ENCODE assay signal across 29 cellular contexts in genomic region chrX:314781-315595, GRCh38. TPM values are rescaled to one million over a fixed set of nuclear protein-coding genes. Genes with fewer than 3 reads are reported as not detected.
DNase-seq lines count a peak whose midpoint lies in the region; ATAC-seq, FAIRE-seq and TF ChIP-seq lines count a peak whose summit lies in the region.
"Had no signal": no experiment of that assay in that cellular context is flagged by ENCODE, and none has a peak within 500 bp of the region (broad histone marks: within the 10 kb centered on the region; RNA-seq: fewer than 3 reads in every experiment).

No MANE protein-coding gene starts in this region.

- no peaks in the 10 kb centered on the region for H4K20me1 ChIP-seq in IMR-90 (ENCODE audit: insufficient read depth, low read length)

- TF ChIP-seq POLR2A in IMR-90 (IDR thresholded peaks at IDR 0.05; ENCODE audit: low read depth, low read length), result no peak

- intact Hi-C loops in Caco-2 (cut with micrococcal nuclease; ENCODE audit: unreplicated experiment) (loop anchor here (5.0 kb wide), 1 partner anchor 1277 kb away; the partner anchor contains the start of gene AKAP17A), IMR-90 (cut with micrococcal nuclease) (no loop called here), kidney (cut with DNase I) (no loop called here), psoas muscle (cut with DNase I) (loop anchor here in 1 of 2 donors (5.0 kb wide), 1 partner anchor 33 kb away; the partner anchor contains the start of gene PLCXD1)

- TF ChIP-seq CTCF in Caco-2 (IDR thresholded peaks at IDR 0.05; ENCODE audit: insufficient read depth in 1 of 2, low read depth in 1 of 2, low read length in 1 of 2, severe bottlenecking in 1 of 2, unreplicated experiment in 1 of 2) (no peak), IMR-90 (conservative IDR thresholded peaks at IDR 0.05; ENCODE audit: low read depth, low read length) (no peak), kidney (IDR thresholded peaks at IDR 0.05; ENCODE audit: borderline replicate concordance, extremely low read depth, insufficient read depth) (no peak), psoas muscle (IDR thresholded peaks at IDR 0.05) (no peak)

- no peak overlapping the region for H2BK15ac ChIP-seq in IMR-90 (ENCODE audit: low read depth, low read length)

- TF ChIP-seq RAD21 in IMR-90 (IDR thresholded peaks at IDR 0.05; ENCODE audit: low read length), result no peak

- dilution Hi-C loops in IMR-90 (cut with HindIII; ENCODE audit: low sequenced_read_pairs, unreplicated experiment), result no loop called here

- TSS peak; percentile 16 for BruUV-seq in Caco-2 (replicated peaks; lab: Mats Ljungman, UMichigan)
- BruUV-seq in IMR-90 (replicated peaks; lab: Mats Ljungman, UMichigan), result no TSS peak

- H2AK9ac ChIP-seq in IMR-90 (replicated peaks; ENCODE audit: low read depth, low read length, poor library complexity), result no peak overlapping the region

- H3K4me2 ChIP-seq in IMR-90 (ENCODE audit: low read depth, low read length), result no peak overlapping the region
- H3K4me2 ChIP-seq: BLaER1 treated with 17β-estradiol and CSF1 and Interleukin-3, amounts not matched to agents 10 nM and 100 nM had no signal

- no peak overlapping the region for H3K23ac ChIP-seq in IMR-90 (ENCODE audit: low read depth, low read length)

- no peak overlapping the region for H4K8ac ChIP-seq in IMR-90 (ENCODE audit: low read depth in 2 of 2, low read length in 2 of 2)

- no peak overlapping the region for H4K5ac ChIP-seq in IMR-90 (ENCODE audit: low read depth, low read length)

- no peaks in the 10 kb centered on the region; the same call in 1 of the 2 replicates for H3K9me1 ChIP-seq in IMR-90 (ENCODE audit: insufficient read depth, low read length)

- no peaks in the 10 kb centered on the region for H3K9me3 Mint-ChIP-seq in Caco-2 (ENCODE audit: unreplicated experiment)
- H3K9me3 Mint-ChIP-seq: central memory CD8-positive, alpha-beta T cell; T-cell had no signal

- H3K36me3 Mint-ChIP-seq in Caco-2 (ENCODE audit: insufficient read depth, unreplicated experiment), result peaks cover 55% of the 10 kb centered on the region

- H2AK5ac ChIP-seq in IMR-90 (ENCODE audit: low read depth, low read length), result no peak overlapping the region

- no peaks in the 10 kb centered on the region for H3K4me1 ChIP-seq in Caco-2
- H3K4me1 ChIP-seq in IMR-90 (ENCODE audit: control insufficient read depth, insufficient read depth, low read length), result no peaks in the 10 kb centered on the region
- H3K4me1 ChIP-seq in kidney (ENCODE audit: control insufficient read depth in 1 of 2, insufficient read depth in 1 of 2, low read depth in 1 of 2, low read length in 2 of 2), result peaks cover 0 to under 1% of the 10 kb centered on the region in 2 donors
- H3K4me1 ChIP-seq in psoas muscle, result no peaks in the 10 kb centered on the region

- peak overlapping the region; percentile 79 for H2BK5ac ChIP-seq in IMR-90 (ENCODE audit: low read depth, low read length, poor library complexity, severe bottlenecking)

- H3K9ac ChIP-seq in IMR-90 (ENCODE audit: low read depth, low read length) (no peak overlapping the region), kidney (ENCODE audit: low read length in 2 of 2) (no peak overlapping the region)
- H3K9ac ChIP-seq: BLaER1 treated with 17β-estradiol and CSF1 and Interleukin-3, amounts not matched to agents 10 nM and 100 nM had no signal

- POLR2A ChIA-PET in Caco-2 (lab: Charles Lee) (no interaction called here), IMR-90 (lab: Charles Lee; ENCODE audit: unreplicated experiment) (no interaction called here)

- no peak overlapping the region for H3K27ac Mint-ChIP-seq in Caco-2 (ENCODE audit: unreplicated experiment)
- H3K27ac Mint-ChIP-seq: HFFc6; progenitor cell of endocrine pancreas; stimulated activated memory B cell treated with anti-CD40 and anti-IgM and Interleukin-4, amounts not matched to agents 10 μg/mL and 1 μg/mL and 100 μg/mL, for 72 hours; T-cell had no signal

- FAIRE-seq in kidney (lab: Jason Lieb, UNC), result no peak
- FAIRE-seq: endometrium, frontal cortex, G401.6 had no signal

- ATAC-seq in IMR-90 (ENCODE audit: low read depth) (no peak), psoas muscle (no peak), HG02884 (IDR thresholded peaks at IDR 0.05; ENCODE audit: unreplicated experiment) (no peak), HG02623 (IDR thresholded peaks at IDR 0.05; ENCODE audit: unreplicated experiment) (no peak)
- ATAC-seq: stimulated activated memory B cell treated with anti-CD40 and anti-IgM and Interleukin-4, amounts not matched to agents 10 μg/mL and 1 μg/mL and 100 μg/mL, for 72 hours; T-cell had no signal

- H2AFZ ChIP-seq in IMR-90 (replicated peaks; ENCODE audit: low read length, poor library complexity), result no peak overlapping the region

- no peak overlapping the region for H2BK20ac ChIP-seq in IMR-90 (ENCODE audit: low read depth, low read length)

- H3K4me3 ChIP-seq in Caco-2 (ENCODE audit: low read depth, low read length), result no peak overlapping the region
- no peak overlapping the region for H3K4me3 ChIP-seq in IMR-90 (ENCODE audit: insufficient read depth, low read depth, low read length)
- no peak overlapping the region for H3K4me3 ChIP-seq in kidney (ENCODE audit: low read length in 2 of 2)
- H3K4me3 ChIP-seq in psoas muscle, result no peak overlapping the region
- H3K4me3 ChIP-seq: BLaER1 treated with 17β-estradiol and CSF1 and Interleukin-3, amounts not matched to agents 10 nM and 100 nM; esophagus squamous epithelium; upper lobe of left lung had no signal

- H3K4me3 Mint-ChIP-seq in Caco-2 (ENCODE audit: unreplicated experiment), result no peak overlapping the region
- H3K4me3 Mint-ChIP-seq: central memory CD8-positive, alpha-beta T cell; HFFc6; stimulated activated memory B cell treated with anti-CD40 and anti-IgM and Interleukin-4, amounts not matched to agents 10 μg/mL and 1 μg/mL and 100 μg/mL, for 72 hours; T-cell had no signal

- no peaks in the 10 kb centered on the region for H3K9me3 ChIP-seq in Caco-2
- no peaks in the 10 kb centered on the region for H3K9me3 ChIP-seq in IMR-90 (ENCODE audit: control insufficient read depth, insufficient read depth, low read length)
- H3K9me3 ChIP-seq in kidney (ENCODE audit: control insufficient read depth in 1 of 2, low read length in 2 of 2), result no peaks in the 10 kb centered on the region
- no peaks in the 10 kb centered on the region for H3K9me3 ChIP-seq in psoas muscle
- H3K9me3 ChIP-seq: esophagus squamous epithelium, upper lobe of left lung had no signal

- H3K27me3 Mint-ChIP-seq in Caco-2 (ENCODE audit: insufficient read depth, unreplicated experiment), result no peaks in the 10 kb centered on the region
- H3K27me3 Mint-ChIP-seq: central memory CD8-positive, alpha-beta T cell; progenitor cell of endocrine pancreas; stimulated activated memory B cell treated with anti-CD40 and anti-IgM and Interleukin-4, amounts not matched to agents 10 μg/mL and 1 μg/mL and 100 μg/mL, for 72 hours; T-cell had no signal

- H3K27me3 ChIP-seq in Caco-2 (replicated peaks; ENCODE audit: control insufficient read depth, insufficient read depth, low read length) (no peaks in the 10 kb centered on the region), IMR-90 (ENCODE audit: control insufficient read depth, insufficient read depth, low read length) (no peaks in the 10 kb centered on the region), psoas muscle (ENCODE audit: insufficient read depth in 3 of 3, low read length in 2 of 3) (no peaks in the 10 kb centered on the region)
- H3K27me3 ChIP-seq: BLaER1 treated with 17β-estradiol and CSF1 and Interleukin-3, amounts not matched to agents 10 nM and 100 nM; esophagus squamous epithelium; upper lobe of left lung had no signal

- H3K27ac ChIP-seq in IMR-90 (ENCODE audit: insufficient read depth, low read length) (no peak overlapping the region), kidney (ENCODE audit: low read depth in 2 of 2, low read length in 2 of 2) (no peak overlapping the region), psoas muscle (no peak overlapping the region)
- H3K27ac ChIP-seq: BLaER1 treated with 17β-estradiol and CSF1 and Interleukin-3, amounts not matched to agents 10 nM and 100 nM; esophagus squamous epithelium; upper lobe of left lung; WERI-Rb-1 had no signal

- CTCF ChIA-PET in Caco-2 (lab: Charles Lee), result no interaction called here
- CTCF ChIA-PET in IMR-90 (lab: Yijun Ruan, JAX), result no interaction called here

- H2BK120ac ChIP-seq in IMR-90 (ENCODE audit: low read depth, low read length), result no peak overlapping the region

- in situ Hi-C loops in IMR-90 (cut with MboI; ENCODE audit: low sequenced_read_pairs), result no loop called here

- 98% methylated on average over 26 of the region's 51 CpGs; no CpG with 5 or more reads in 1 of the 2 experiments for WGBS in IMR-90 (ENCODE audit: extremely low coverage in 2 of 2, insufficient read length in 1 of 2), 2 experiments
- 90 to 91% (median 90%) methylated on average over 51 of the region's 51 CpGs for WGBS in psoas muscle, 3 donors

- H3K4ac ChIP-seq in IMR-90 (ENCODE audit: low read depth, low read length), result no peak overlapping the region

- no peak overlapping the region for H3K14ac ChIP-seq in IMR-90 (replicated peaks; ENCODE audit: low read depth, low read length)

- no peak overlapping the region for H3K56ac ChIP-seq in IMR-90 (ENCODE audit: extremely low read depth, insufficient read depth, low read length)

- no peak overlapping the region for H4K91ac ChIP-seq in IMR-90 (ENCODE audit: insufficient read depth, low read depth, low read length)

- no peaks in the 10 kb centered on the region for H3K4me1 Mint-ChIP-seq in Caco-2 (ENCODE audit: low read depth, unreplicated experiment)

- H3K36me3 ChIP-seq in Caco-2 (ENCODE audit: control insufficient read depth, insufficient read depth, low read length) (peaks cover 10% of the 10 kb centered on the region), IMR-90 (ENCODE audit: control insufficient read depth, insufficient read depth, low read length) (peaks cover 42% of the 10 kb centered on the region), kidney (ENCODE audit: control insufficient read depth in 1 of 2, insufficient read depth in 2 of 2, low read length in 2 of 2) (peaks cover 16 to 27% of the 10 kb centered on the region in 2 donors), psoas muscle (ENCODE audit: insufficient read depth in 1 of 2, low read depth in 1 of 2) (peaks cover 7 to 56% of the 10 kb centered on the region in 2 donors)

- H3K79me1 ChIP-seq in IMR-90 (ENCODE audit: low read depth in 1 of 2, low read length in 2 of 2), result peaks cover 0 to 7% of the 10 kb centered on the region in 2 experiments; a peak in 1 of 4 replicates

- H3K18ac ChIP-seq in IMR-90 (ENCODE audit: low read depth, low read length), result no peak overlapping the region

- DNase-seq in Caco-2, result no peak
- DNase-seq in IMR-90, result no peak
- DNase-seq in kidney, result peak; percentile 71
- DNase-seq in psoas muscle, result peak; percentile 1 to 51
- no peak for DNase-seq in activated T-cell treated with anti-CD3 and anti-CD28 coated beads, Interleukin-2, amount 50 U/mL, for 1 hour
- DNase-seq: activated CD4-positive, alpha-beta T cell treated with anti-CD3 and anti-CD28 coated beads for 48 hours; activated naive CD4-positive, alpha-beta T cell treated with Interleukin-2 at 50 U/mL for 16 hours; activated T-cell treated with anti-CD3 and anti-CD28 coated beads, Interleukin-2, amount 50 U/mL, for 48 hours; DMS79; esophagus squamous epithelium; GOT3; HFFc6; mesendoderm; NCI-H1092; NCI-H1694; NCI-H446 treated with DMSO at 0.1 percent for 48 hours; NCI-H82; T-cell; upper lobe of left lung; WERI-Rb-1 had no signal

RNA-seq across cellular contexts. Expression of gene GTPBP6, which starts 3.6 kb away (rescaled TPM):
- total RNA-seq in Caco-2 (2022) (72.4 and 75.0 TPM in 2 replicates), IMR-90 (2012; rRNA removed) (24.0 and 24.7 TPM in 2 replicates), kidney (50.1 TPM), psoas muscle (10 to 100 TPM; 48.5 to 54.5 (median 50.9) TPM)
- polyA plus RNA-seq in IMR-90 (2012; rRNA removed) (31.6 and 36.6 TPM in 2 replicates), kidney (ENCODE audit: insufficient read depth, low read depth, low replicate concordance) (61.9 TPM), psoas muscle (10 to 100 TPM; 48.1 to 63.4 (median 49.0) TPM)
- 35.3 and 45.5 TPM in 2 replicates for polyA plus RNA-seq in IMR-90 (2012; cell fraction: cytosol; rRNA removed)
- polyA plus RNA-seq in IMR-90 (2012; cell fraction: nucleus; rRNA removed; ENCODE audit: low replicate concordance), result 29.3 and 56.5 TPM in 2 replicates

RNA-seq across cellular contexts. Expression of gene PLCXD1, which starts 33.8 kb away (rescaled TPM):
- total RNA-seq in Caco-2 (2022) (53.9 and 59.6 TPM in 2 replicates), IMR-90 (2012; rRNA removed) (16.7 and 19.2 TPM in 2 replicates), kidney (11.0 TPM), psoas muscle (1 to 10 TPM in 3 of 4 donors, under 1 TPM in 1; 0.89 to 3.0 (median 2.0) TPM)
- polyA plus RNA-seq in IMR-90 (2012; rRNA removed) (16.9 and 17.7 TPM in 2 replicates), kidney (ENCODE audit: insufficient read depth, low read depth, low replicate concordance) (4.9 TPM), psoas muscle (10 to 100 TPM in 1 of 3 donors, 1 to 10 TPM in 2; 1.2 to 16.3 (median 2.3) TPM)
- 13.3 and 17.3 TPM in 2 replicates for polyA plus RNA-seq in IMR-90 (2012; cell fraction: cytosol; rRNA removed)
- 32.9 and 59.1 TPM in 2 replicates for polyA plus RNA-seq in IMR-90 (2012; cell fraction: nucleus; rRNA removed; ENCODE audit: low replicate concordance)

Comparison
In these comparisons a context has a peak if more than half of its experiments do, and no peak if none do; other contexts are left out.
1. DNase-seq: peak in kidney (single experiment) and psoas muscle (2 of 2); none in Caco-2 (0 of 2), IMR-90 (single experiment) and activated T-cell treated with anti-CD3 and anti-CD28 coated beads, Interleukin-2, amount 50 U/mL, for 1 hour (single experiment).